9 cellular contexts compared by ENCODE assay signal in the genomic region with DNA sequence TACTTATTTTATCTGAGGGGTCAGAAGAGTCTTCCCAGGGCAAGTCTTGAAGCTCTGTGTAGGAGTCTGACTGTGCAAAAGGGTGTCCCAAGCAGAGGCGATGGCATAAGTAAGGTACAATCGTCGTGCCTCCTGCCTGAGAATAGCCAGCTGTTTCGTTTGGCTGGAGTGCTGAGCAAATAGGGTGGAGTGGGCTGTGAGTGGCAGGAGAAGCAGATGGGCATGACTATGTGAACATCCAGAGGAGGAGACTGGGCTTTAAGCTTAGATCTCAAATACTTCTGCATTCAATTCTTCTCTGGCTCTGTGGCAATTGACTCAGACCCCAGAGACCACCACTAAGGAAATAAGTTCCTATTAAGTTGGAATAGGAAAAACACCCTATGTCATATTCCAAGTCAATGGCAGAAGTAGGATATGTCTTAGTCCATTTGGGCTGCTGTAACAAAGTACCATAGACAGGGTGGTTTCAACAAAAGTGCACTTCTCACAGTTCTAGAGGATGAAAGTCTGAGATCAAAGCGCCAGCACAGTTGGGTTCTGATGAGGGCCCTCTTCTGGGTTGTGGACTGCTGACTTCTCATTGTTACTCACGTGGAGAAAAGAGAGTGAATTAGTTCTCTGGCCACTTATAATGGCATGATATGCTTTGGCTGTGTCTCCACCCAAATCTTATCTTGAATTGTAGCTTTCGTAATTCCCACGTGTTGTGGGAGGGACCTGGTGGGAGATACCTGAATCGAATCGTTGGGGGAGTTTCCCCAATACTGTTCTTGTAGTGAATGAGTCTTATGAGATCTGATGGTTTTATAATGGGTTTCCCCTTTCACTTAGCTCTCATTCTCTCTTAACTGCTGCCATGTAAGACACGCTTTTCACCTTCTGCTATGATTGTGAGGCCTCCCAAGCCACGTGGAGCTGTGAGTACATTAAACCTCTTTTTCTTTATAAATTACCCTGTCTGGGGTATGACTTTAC.
DNase-seq lines count a peak whose midpoint lies in the region; ATAC-seq and TF ChIP-seq lines count a peak whose summit lies in the region.
"Had no signal": no experiment of that assay in that cellular context is flagged by ENCODE, and none has a peak within 500 bp of the region (broad histone marks: within the 10 kb centered on the region; RNA-seq: fewer than 3 reads in every experiment).

No MANE protein-coding gene starts in this region.

- H3K9me3 Mint-ChIP-seq in WTC11, result peaks cover 13% of the 10 kb centered on the region

- CTCF ChIA-PET in WTC11 (lab: Charles Lee), result no interaction called here

- peak in 2 of 3 experiments; percentile 53 to 92 for DNase-seq in NCI-H1417 (lab: John Stamatoyannopoulos, UW)
- DNase-seq in NCI-H1417 treated with DMSO at 0.1 percent for 48 hours (lab: John Stamatoyannopoulos, UW), result no peak
- peak; percentile 86 to 95 for DNase-seq in NCI-H187 (lab: John Stamatoyannopoulos, UW)
- peak; percentile 10 for DNase-seq in islet precursor cell
- no peak for DNase-seq in foreskin melanocyte
- DNase-seq in WTC11 (ENCODE audit: low spot score), result no peak
- no peak for DNase-seq in SIG-M5 treated with dmso at 0.1 percent for 504 hours (lab: John Stamatoyannopoulos, UW; ENCODE audit: unreplicated experiment)
- DNase-seq: KBM-7 had no signal

- no peak overlapping the region for H3K27ac Mint-ChIP-seq in WTC11

- peaks cover 49% of the 10 kb centered on the region for H3K4me1 Mint-ChIP-seq in WTC11

- no peaks in the 10 kb centered on the region for H3K27me3 Mint-ChIP-seq in WTC11 (ENCODE audit: low read depth)

- ATAC-seq in GM21390 (IDR thresholded peaks at IDR 0.05; ENCODE audit: unreplicated experiment) (peak; percentile 30), WTC11 (no peak)

- peaks cover 5% of the 10 kb centered on the region; the same call in 1 of the 2 replicates for H3K36me3 Mint-ChIP-seq in WTC11

- H3K4me3 Mint-ChIP-seq in WTC11, result no peak overlapping the region

- POLR2A ChIA-PET in WTC11 (lab: Charles Lee), result no interaction called here

- TF ChIP-seq CTCF in WTC11 (IDR thresholded peaks at IDR 0.05), result no peak

TF ChIP-seq in WTC11, 78 proteins besides CTCF, POLR2A, EP300 and RAD21:
- TF ChIP-seq EMX1 (CRISPR knock-in tag; IDR thresholded peaks at IDR 0.05), result no peak
- TF ChIP-seq RELA (CRISPR knock-in tag; IDR thresholded peaks at IDR 0.05; ENCODE audit: borderline replicate concordance), result no peak
- TF ChIP-seq ZNF138 (CRISPR knock-in tag; conservative IDR thresholded peaks at IDR 0.05), result no peak
- TF ChIP-seq, protein P1, sequence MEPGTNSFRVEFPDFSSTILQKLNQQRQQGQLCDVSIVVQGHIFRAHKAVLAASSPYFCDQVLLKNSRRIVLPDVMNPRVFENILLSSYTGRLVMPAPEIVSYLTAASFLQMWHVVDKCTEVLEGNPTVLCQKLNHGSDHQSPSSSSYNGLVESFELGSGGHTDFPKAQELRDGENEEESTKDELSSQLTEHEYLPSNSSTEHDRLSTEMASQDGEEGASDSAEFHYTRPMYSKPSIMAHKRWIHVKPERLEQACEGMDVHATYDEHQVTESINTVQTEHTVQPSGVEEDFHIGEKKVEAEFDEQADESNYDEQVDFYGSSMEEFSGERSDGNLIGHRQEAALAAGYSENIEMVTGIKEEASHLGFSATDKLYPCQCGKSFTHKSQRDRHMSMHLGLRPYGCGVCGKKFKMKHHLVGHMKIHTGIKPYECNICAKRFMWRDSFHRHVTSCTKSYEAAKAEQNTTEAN (CRISPR knock-in tag; IDR thresholded peaks at IDR 0.05), result no peak
- no peak for TF ChIP-seq GTF2I (CRISPR knock-in tag; conservative IDR thresholded peaks at IDR 0.05)
- TF ChIP-seq, protein P2, sequence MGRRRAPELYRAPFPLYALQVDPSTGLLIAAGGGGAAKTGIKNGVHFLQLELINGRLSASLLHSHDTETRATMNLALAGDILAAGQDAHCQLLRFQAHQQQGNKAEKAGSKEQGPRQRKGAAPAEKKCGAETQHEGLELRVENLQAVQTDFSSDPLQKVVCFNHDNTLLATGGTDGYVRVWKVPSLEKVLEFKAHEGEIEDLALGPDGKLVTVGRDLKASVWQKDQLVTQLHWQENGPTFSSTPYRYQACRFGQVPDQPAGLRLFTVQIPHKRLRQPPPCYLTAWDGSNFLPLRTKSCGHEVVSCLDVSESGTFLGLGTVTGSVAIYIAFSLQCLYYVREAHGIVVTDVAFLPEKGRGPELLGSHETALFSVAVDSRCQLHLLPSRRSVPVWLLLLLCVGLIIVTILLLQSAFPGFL (CRISPR knock-in tag; IDR thresholded peaks at IDR 0.05; ENCODE audit: borderline replicate concordance), result no peak
- TF ChIP-seq FOXK1 (CRISPR knock-in tag; IDR thresholded peaks at IDR 0.05), result no peak
- TF ChIP-seq, protein P3, sequence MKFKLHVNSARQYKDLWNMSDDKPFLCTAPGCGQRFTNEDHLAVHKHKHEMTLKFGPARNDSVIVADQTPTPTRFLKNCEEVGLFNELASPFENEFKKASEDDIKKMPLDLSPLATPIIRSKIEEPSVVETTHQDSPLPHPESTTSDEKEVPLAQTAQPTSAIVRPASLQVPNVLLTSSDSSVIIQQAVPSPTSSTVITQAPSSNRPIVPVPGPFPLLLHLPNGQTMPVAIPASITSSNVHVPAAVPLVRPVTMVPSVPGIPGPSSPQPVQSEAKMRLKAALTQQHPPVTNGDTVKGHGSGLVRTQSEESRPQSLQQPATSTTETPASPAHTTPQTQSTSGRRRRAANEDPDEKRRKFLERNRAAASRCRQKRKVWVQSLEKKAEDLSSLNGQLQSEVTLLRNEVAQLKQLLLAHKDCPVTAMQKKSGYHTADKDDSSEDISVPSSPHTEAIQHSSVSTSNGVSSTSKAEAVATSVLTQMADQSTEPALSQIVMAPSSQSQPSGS (CRISPR knock-in tag; IDR thresholded peaks at IDR 0.05; ENCODE audit: borderline replicate concordance, low read depth), result no peak
- TF ChIP-seq, protein P4, sequence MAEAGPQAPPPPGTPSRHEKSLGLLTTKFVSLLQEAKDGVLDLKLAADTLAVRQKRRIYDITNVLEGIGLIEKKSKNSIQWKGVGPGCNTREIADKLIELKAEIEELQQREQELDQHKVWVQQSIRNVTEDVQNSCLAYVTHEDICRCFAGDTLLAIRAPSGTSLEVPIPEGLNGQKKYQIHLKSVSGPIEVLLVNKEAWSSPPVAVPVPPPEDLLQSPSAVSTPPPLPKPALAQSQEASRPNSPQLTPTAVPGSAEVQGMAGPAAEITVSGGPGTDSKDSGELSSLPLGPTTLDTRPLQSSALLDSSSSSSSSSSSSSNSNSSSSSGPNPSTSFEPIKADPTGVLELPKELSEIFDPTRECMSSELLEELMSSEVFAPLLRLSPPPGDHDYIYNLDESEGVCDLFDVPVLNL (CRISPR knock-in tag; IDR thresholded peaks at IDR 0.05; ENCODE audit: borderline replicate concordance, low read depth), result no peak
- TF ChIP-seq NFYB (CRISPR knock-in tag; conservative IDR thresholded peaks at IDR 0.05; ENCODE audit: low read depth), result no peak
- no peak for TF ChIP-seq TCF7 (CRISPR knock-in tag; IDR thresholded peaks at IDR 0.05; ENCODE audit: low read depth)
- TF ChIP-seq, protein P5, sequence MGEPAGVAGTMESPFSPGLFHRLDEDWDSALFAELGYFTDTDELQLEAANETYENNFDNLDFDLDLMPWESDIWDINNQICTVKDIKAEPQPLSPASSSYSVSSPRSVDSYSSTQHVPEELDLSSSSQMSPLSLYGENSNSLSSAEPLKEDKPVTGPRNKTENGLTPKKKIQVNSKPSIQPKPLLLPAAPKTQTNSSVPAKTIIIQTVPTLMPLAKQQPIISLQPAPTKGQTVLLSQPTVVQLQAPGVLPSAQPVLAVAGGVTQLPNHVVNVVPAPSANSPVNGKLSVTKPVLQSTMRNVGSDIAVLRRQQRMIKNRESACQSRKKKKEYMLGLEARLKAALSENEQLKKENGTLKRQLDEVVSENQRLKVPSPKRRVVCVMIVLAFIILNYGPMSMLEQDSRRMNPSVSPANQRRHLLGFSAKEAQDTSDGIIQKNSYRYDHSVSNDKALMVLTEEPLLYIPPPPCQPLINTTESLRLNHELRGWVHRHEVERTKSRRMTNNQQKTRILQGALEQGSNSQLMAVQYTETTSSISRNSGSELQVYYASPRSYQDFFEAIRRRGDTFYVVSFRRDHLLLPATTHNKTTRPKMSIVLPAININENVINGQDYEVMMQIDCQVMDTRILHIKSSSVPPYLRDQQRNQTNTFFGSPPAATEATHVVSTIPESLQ (CRISPR knock-in tag; IDR thresholded peaks at IDR 0.05), result no peak
- TF ChIP-seq, protein P6, sequence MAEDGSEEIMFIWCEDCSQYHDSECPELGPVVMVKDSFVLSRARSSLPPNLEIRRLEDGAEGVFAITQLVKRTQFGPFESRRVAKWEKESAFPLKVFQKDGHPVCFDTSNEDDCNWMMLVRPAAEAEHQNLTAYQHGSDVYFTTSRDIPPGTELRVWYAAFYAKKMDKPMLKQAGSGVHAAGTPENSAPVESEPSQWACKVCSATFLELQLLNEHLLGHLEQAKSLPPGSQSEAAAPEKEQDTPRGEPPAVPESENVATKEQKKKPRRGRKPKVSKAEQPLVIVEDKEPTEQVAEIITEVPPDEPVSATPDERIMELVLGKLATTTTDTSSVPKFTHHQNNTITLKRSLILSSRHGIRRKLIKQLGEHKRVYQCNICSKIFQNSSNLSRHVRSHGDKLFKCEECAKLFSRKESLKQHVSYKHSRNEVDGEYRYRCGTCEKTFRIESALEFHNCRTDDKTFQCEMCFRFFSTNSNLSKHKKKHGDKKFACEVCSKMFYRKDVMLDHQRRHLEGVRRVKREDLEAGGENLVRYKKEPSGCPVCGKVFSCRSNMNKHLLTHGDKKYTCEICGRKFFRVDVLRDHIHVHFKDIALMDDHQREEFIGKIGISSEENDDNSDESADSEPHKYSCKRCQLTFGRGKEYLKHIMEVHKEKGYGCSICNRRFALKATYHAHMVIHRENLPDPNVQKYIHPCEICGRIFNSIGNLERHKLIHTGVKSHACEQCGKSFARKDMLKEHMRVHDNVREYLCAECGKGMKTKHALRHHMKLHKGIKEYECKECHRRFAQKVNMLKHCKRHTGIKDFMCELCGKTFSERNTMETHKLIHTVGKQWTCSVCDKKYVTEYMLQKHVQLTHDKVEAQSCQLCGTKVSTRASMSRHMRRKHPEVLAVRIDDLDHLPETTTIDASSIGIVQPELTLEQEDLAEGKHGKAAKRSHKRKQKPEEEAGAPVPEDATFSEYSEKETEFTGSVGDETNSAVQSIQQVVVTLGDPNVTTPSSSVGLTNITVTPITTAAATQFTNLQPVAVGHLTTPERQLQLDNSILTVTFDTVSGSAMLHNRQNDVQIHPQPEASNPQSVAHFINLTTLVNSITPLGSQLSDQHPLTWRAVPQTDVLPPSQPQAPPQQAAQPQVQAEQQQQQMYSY (CRISPR knock-in tag; IDR thresholded peaks at IDR 0.05), result no peak
- no peak for TF ChIP-seq ZNF317 (CRISPR knock-in tag; IDR thresholded peaks at IDR 0.05; ENCODE audit: borderline replicate concordance, low read depth)

Comparison
In these comparisons a context has a peak if more than half of its experiments do, and no peak if none do; other contexts are left out.
1. DNase-seq: peak in NCI-H1417 (2 of 3), NCI-H187 (2 of 2) and islet precursor cell (single experiment); none in NCI-H1417 treated with DMSO at 0.1 percent for 48 hours (single experiment), foreskin melanocyte (single experiment), WTC11 (single experiment) and SIG-M5 treated with dmso at 0.1 percent for 504 hours (single experiment).